In the genomic region with DNA sequence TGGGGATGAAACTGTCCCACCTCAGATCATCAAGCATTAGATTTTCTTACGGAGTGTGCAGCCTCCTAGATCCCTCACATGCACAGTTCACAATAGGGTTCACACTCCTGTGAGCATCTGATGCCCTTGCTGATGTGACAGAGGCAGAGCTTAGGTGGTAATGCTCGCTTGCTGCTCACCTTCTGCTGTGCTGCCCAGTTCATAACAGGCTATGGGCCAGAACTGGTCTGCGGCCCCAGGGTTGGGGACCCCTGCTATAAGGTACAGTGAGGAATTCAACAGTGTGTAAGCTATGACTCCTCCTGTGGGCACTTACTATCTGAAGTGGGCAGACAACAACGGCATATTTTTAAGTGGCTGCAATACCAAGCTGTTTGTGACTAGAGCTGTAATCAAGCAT, we compare ENCODE assay signal across 37 cellular contexts.
"Had no signal": no experiment of that assay in that cellular context is flagged by ENCODE, and none has a peak within 500 bp of the region (broad histone marks: within the 10 kb centered on the region; RNA-seq: fewer than 3 reads in every experiment).

No MANE protein-coding gene starts in this region.

- DNase-seq: activated effector memory CD4-positive, alpha-beta T cell treated with anti-CD3 and anti-CD28 coated beads, Interleukin-2, amount 50 U/mL, for 16 hours; activated effector memory CD4-positive, alpha-beta T cell treated with Interleukin-2 at 50 U/mL for 16 hours; activated gamma-delta T cell; activated gamma-delta T cell treated with Interleukin-2 at 50 U/mL for 16 hours; activated naive CD4-positive, alpha-beta T cell; activated naive CD4-positive, alpha-beta T cell treated with anti-CD3 and anti-CD28 coated beads for 36 hours; activated naive CD4-positive, alpha-beta T cell treated with anti-CD3 and anti-CD28 coated beads, Interleukin-2, amount 10 ng/mL, durations not matched to agents 7 days and 5 days; activated naive CD4-positive, alpha-beta T cell treated with anti-CD3 and anti-CD28 coated beads, Interleukin-2, amount 50 U/mL, for 16 hours; activated naive CD4-positive, alpha-beta T cell treated with Interleukin-2 at 50 U/mL for 16 hours; activated naive CD8-positive, alpha-beta T cell treated with anti-CD3 and anti-CD28 coated beads for 36 hours; activated naive CD8-positive, alpha-beta T cell treated with anti-CD3 and anti-CD28 coated beads, Interleukin-2, amount 10 ng/mL, durations not matched to agents 7 days and 5 days; activated naive CD8-positive, alpha-beta T cell treated with anti-CD3 and anti-CD28 coated beads, Interleukin-2, amount 50 U/mL, for 24 hours; activated T-cell treated with anti-CD3 and anti-CD28 coated beads, Interleukin-2, amount 50 U/mL, for 24 hours; activated T-cell treated with anti-CD3 and anti-CD28 coated beads, Interleukin-2, amount 50 U/mL, for 4 hours; activated T-cell treated with anti-CD3 and anti-CD28 coated beads, Interleukin-2, amount 50 U/mL, for 48 hours; activated T-cell treated with anti-CD3 and anti-CD28 coated beads, Interleukin-2, amount 50 U/mL, for 72 hours; adrenal gland; amniotic stem cell; amygdala; anterior cingulate cortex; aorta; body of pancreas; brain microvascular endothelial cell; caudate nucleus; central memory CD4-positive, alpha-beta T cell; cerebellar nuclear complex had no signal

- H3K36me3 ChIP-seq: brain microvascular endothelial cell, breast epithelium, cardiac muscle cell had no signal

- H3K4me1 Mint-ChIP-seq: activated naive CD4-positive, alpha-beta T cell treated with anti-CD3 and anti-CD28 coated beads, Interleukin-2, amount 10 ng/mL, durations not matched to agents 7 days and 5 days; activated naive CD4-positive, alpha-beta T cell treated with anti-CD3 and anti-CD28 coated beads, Interleukin-2, amount 50 U/mL, for 24 hours; activated naive CD8-positive, alpha-beta T cell treated with anti-CD3 and anti-CD28 coated beads for 36 hours; activated naive CD8-positive, alpha-beta T cell treated with anti-CD3 and anti-CD28 coated beads, Interleukin-2, amount 10 ng/mL, durations not matched to agents 7 days and 5 days; activated naive CD8-positive, alpha-beta T cell treated with anti-CD3 and anti-CD28 coated beads, Interleukin-2, amount 50 U/mL, for 24 hours; activated T-helper 17 cell treated with anti-CD3 and anti-CD28 coated beads, Interleukin-2, amount 50 U/mL, for 72 hours; brain; central memory CD8-positive, alpha-beta T cell had no signal

- H3K4me3 Mint-ChIP-seq: activated naive CD4-positive, alpha-beta T cell treated with anti-CD3 and anti-CD28 coated beads for 36 hours; activated naive CD4-positive, alpha-beta T cell treated with anti-CD3 and anti-CD28 coated beads, Interleukin-2, amount 10 ng/mL, durations not matched to agents 7 days and 5 days; activated naive CD4-positive, alpha-beta T cell treated with anti-CD3 and anti-CD28 coated beads, Interleukin-2, amount 50 U/mL, for 24 hours; activated naive CD8-positive, alpha-beta T cell; activated naive CD8-positive, alpha-beta T cell treated with anti-CD3 and anti-CD28 coated beads for 36 hours; activated naive CD8-positive, alpha-beta T cell treated with anti-CD3 and anti-CD28 coated beads, Interleukin-2, amount 10 ng/mL, durations not matched to agents 7 days and 5 days; activated naive CD8-positive, alpha-beta T cell treated with anti-CD3 and anti-CD28 coated beads, Interleukin-2, amount 50 U/mL, for 24 hours; activated T-cell treated with anti-CD3 and anti-CD28 coated beads, Interleukin-2, amount 50 U/mL, for 24 hours; activated T-cell treated with anti-CD3 and anti-CD28 coated beads, Interleukin-2, amount 50 U/mL, for 4 hours; activated T-cell treated with anti-CD3 and anti-CD28 coated beads, Interleukin-2, amount 50 U/mL, for 72 hours; activated T-helper 1 cell treated with anti-CD3 and anti-CD28 coated beads, Interleukin-12 subunit alpha, Interleukin-12 subunit beta, Interleukin-2, Interleukin-4 antibody, amounts not matched to agents 30 ng/mL and 10 ng/mL and 1 ng/mL, durations not matched to agents 14 hours and 24 hours and 36 hours; activated T-helper 17 cell treated with anti-CD3 and anti-CD28 coated beads, Interleukin-2, amount 50 U/mL, for 72 hours; brain; central memory CD8-positive, alpha-beta T cell had no signal

- H3K4me3 ChIP-seq: adrenal gland, ascending aorta, body of pancreas, breast epithelium, cardiac muscle cell had no signal

- H3K27me3 ChIP-seq: adrenal gland, ascending aorta, body of pancreas, brain microvascular endothelial cell, breast epithelium, cardiac muscle cell had no signal

- H3K27ac ChIP-seq: adrenal gland, ascending aorta, body of pancreas, brain microvascular endothelial cell, breast epithelium, cardiac muscle cell had no signal

- H3K9me3 ChIP-seq: adrenal gland, ascending aorta, body of pancreas had no signal

- ATAC-seq: activated naive CD4-positive, alpha-beta T cell treated with anti-CD3 and anti-CD28 coated beads, Interleukin-2, amount 50 U/mL, for 72 hours; activated naive CD8-positive, alpha-beta T cell treated with anti-CD3 and anti-CD28 coated beads, Interleukin-2, amount 50 U/mL, for 24 hours; activated T-cell treated with anti-CD3 and anti-CD28 coated beads, Interleukin-2, amount 50 U/mL, for 4 hours; activated T-cell treated with anti-CD3 and anti-CD28 coated beads, Interleukin-2, amount 50 U/mL, for 72 hours; activated T-helper 17 cell treated with anti-CD3 and anti-CD28 coated beads, Interleukin-2, amount 50 U/mL, for 72 hours; body of pancreas had no signal

- H3K27ac Mint-ChIP-seq: activated naive CD4-positive, alpha-beta T cell treated with anti-CD3 and anti-CD28 coated beads for 36 hours; activated naive CD4-positive, alpha-beta T cell treated with anti-CD3 and anti-CD28 coated beads, Interleukin-2, amount 10 ng/mL, durations not matched to agents 7 days and 5 days; activated naive CD4-positive, alpha-beta T cell treated with anti-CD3 and anti-CD28 coated beads, Interleukin-2, amount 50 U/mL, for 24 hours; activated naive CD8-positive, alpha-beta T cell; activated naive CD8-positive, alpha-beta T cell treated with anti-CD3 and anti-CD28 coated beads, Interleukin-2, amount 10 ng/mL, durations not matched to agents 7 days and 5 days; activated naive CD8-positive, alpha-beta T cell treated with anti-CD3 and anti-CD28 coated beads, Interleukin-2, amount 50 U/mL, for 24 hours; activated T-cell treated with anti-CD3 and anti-CD28 coated beads, Interleukin-2, amount 50 U/mL, for 24 hours; activated T-cell treated with anti-CD3 and anti-CD28 coated beads, Interleukin-2, amount 50 U/mL, for 72 hours; activated T-helper 1 cell treated with anti-CD3 and anti-CD28 coated beads, Interleukin-12 subunit alpha, Interleukin-12 subunit beta, Interleukin-2, Interleukin-4 antibody, amounts not matched to agents 30 ng/mL and 10 ng/mL and 1 ng/mL, durations not matched to agents 14 hours and 24 hours and 36 hours; activated T-helper 2 cell treated with anti-CD3 and anti-CD28 coated beads, Interferon-gamma antibody, Interleukin-2, Interleukin-4, amounts not matched to agents 10 μg/mL and 5 μg/mL and 100 μg/mL, durations not matched to agents 14 hours and 24 hours and 36 hours; brain had no signal

- H3K4me1 ChIP-seq: adrenal gland, ascending aorta, body of pancreas, breast epithelium had no signal

- H3K9me3 Mint-ChIP-seq: activated naive CD4-positive, alpha-beta T cell treated with anti-CD3 and anti-CD28 coated beads for 36 hours; activated naive CD4-positive, alpha-beta T cell treated with anti-CD3 and anti-CD28 coated beads, Interleukin-2, amount 10 ng/mL, durations not matched to agents 7 days and 5 days; activated naive CD4-positive, alpha-beta T cell treated with anti-CD3 and anti-CD28 coated beads, Interleukin-2, amount 50 U/mL, for 24 hours; activated naive CD4-positive, alpha-beta T cell treated with anti-CD3 and anti-CD28 coated beads, Interleukin-2, amount 50 U/mL, for 72 hours; activated naive CD8-positive, alpha-beta T cell treated with anti-CD3 and anti-CD28 coated beads for 36 hours; activated naive CD8-positive, alpha-beta T cell treated with anti-CD3 and anti-CD28 coated beads, Interleukin-2, amount 50 U/mL, for 24 hours; activated T-cell treated with anti-CD3 and anti-CD28 coated beads, Interleukin-2, amount 50 U/mL, for 24 hours; activated T-cell treated with anti-CD3 and anti-CD28 coated beads, Interleukin-2, amount 50 U/mL, for 4 hours; activated T-cell treated with anti-CD3 and anti-CD28 coated beads, Interleukin-2, amount 50 U/mL, for 72 hours; activated T-helper 1 cell treated with anti-CD3 and anti-CD28 coated beads, Interleukin-12 subunit alpha, Interleukin-12 subunit beta, Interleukin-2, Interleukin-4 antibody, amounts not matched to agents 30 ng/mL and 10 ng/mL and 1 ng/mL, durations not matched to agents 14 hours and 24 hours and 36 hours; activated T-helper 17 cell treated with anti-CD3 and anti-CD28 coated beads, Interleukin-2, amount 50 U/mL, for 72 hours; activated T-helper 2 cell treated with anti-CD3 and anti-CD28 coated beads, Interferon-gamma antibody, Interleukin-2, Interleukin-4, amounts not matched to agents 10 μg/mL and 5 μg/mL and 100 μg/mL, durations not matched to agents 14 hours and 24 hours and 36 hours; central memory CD8-positive, alpha-beta T cell had no signal

- H3K27me3 Mint-ChIP-seq: activated naive CD4-positive, alpha-beta T cell treated with anti-CD3 and anti-CD28 coated beads, Interleukin-2, amount 10 ng/mL, durations not matched to agents 7 days and 5 days; activated naive CD4-positive, alpha-beta T cell treated with anti-CD3 and anti-CD28 coated beads, Interleukin-2, amount 50 U/mL, for 24 hours; activated naive CD8-positive, alpha-beta T cell; activated naive CD8-positive, alpha-beta T cell treated with anti-CD3 and anti-CD28 coated beads for 36 hours; activated naive CD8-positive, alpha-beta T cell treated with anti-CD3 and anti-CD28 coated beads, Interleukin-2, amount 10 ng/mL, durations not matched to agents 7 days and 5 days; activated naive CD8-positive, alpha-beta T cell treated with anti-CD3 and anti-CD28 coated beads, Interleukin-2, amount 50 U/mL, for 24 hours; activated T-cell treated with anti-CD3 and anti-CD28 coated beads, Interleukin-2, amount 50 U/mL, for 24 hours; activated T-helper 17 cell treated with anti-CD3 and anti-CD28 coated beads, Interleukin-2, amount 50 U/mL, for 72 hours; central memory CD8-positive, alpha-beta T cell had no signal
